In the genomic region with DNA sequence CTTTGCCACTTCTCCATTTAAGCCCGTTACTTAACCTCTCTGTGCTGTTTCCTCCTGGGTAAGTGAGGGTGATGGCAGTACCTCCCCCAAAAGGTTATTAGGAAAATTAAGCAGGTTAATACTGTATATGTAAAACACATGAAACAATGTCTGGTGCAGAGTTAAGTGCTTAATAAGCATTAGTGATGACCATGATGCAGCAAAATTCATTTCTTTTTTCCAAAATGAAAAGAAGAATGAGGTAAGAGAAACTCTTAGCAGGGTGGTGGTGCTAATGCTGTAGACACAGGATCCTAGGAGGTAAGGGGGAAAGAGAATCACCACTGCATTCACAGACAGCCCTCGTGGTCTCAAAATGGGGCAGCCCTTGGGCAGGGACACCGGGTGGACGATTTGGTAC, we compare ENCODE assay signal across 6 cellular contexts.
"Had no signal": no experiment of that assay in that cellular context is flagged by ENCODE, and none has a peak within 500 bp of the region (broad histone marks: within the 10 kb centered on the region; RNA-seq: fewer than 3 reads in every experiment).

No MANE protein-coding gene starts in this region.

- FAIRE-seq: H54 had no signal

- DNase-seq: GOT3, H9, HCEC 1CT, KBM-7 had no signal

- H3K9ac ChIP-seq: KMS-11 had no signal

- H3K4me2 ChIP-seq: KMS-11 had no signal

- H3K27ac ChIP-seq: KMS-11 had no signal

- H3K4me3 Mint-ChIP-seq: H9 had no signal
